ENCODE assay signal across 25 cellular contexts in the genomic region with DNA sequence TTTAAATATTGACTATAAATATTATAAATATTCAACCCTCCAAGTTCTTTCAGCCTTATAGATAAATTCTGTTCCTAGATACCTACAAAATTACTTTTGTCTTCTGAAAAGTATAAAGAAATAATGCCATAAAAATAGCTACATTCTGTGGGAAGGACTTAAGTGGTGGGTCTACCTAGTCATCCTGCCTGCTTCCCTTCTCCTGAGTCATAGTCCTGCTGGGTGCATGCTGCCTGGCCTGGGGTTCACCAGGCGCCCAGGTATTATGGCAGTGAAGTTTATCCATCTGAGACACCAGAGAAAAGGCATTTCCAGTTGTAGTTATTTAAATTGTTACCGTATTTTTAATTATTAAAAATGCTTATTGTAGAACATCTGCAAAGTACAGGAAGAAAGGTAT.
"Had no signal": no experiment of that assay in that cellular context is flagged by ENCODE, and none has a peak within 500 bp of the region (broad histone marks: within the 10 kb centered on the region; RNA-seq: fewer than 3 reads in every experiment).

No MANE protein-coding gene starts in this region.

- ATAC-seq: activated CD8-positive, alpha-beta memory T cell treated with anti-CD3 and anti-CD28 coated beads, Interleukin-2, amount 10 ng/mL, durations not matched to agents 7 days and 5 days; activated CD8-positive, alpha-beta T cell treated with anti-CD3 and anti-CD28 coated beads, Interleukin-2, amount 10 ng/mL, durations not matched to agents 7 days and 5 days; activated naive CD8-positive, alpha-beta T cell treated with anti-CD3 and anti-CD28 coated beads, Interleukin-2, amount 50 U/mL, for 24 hours; esophagus mucosa; left lung; lower lobe of right lung; mucosa of descending colon; natural killer cell treated with Interleukin-12 subunit alpha and Interleukin-12 subunit beta and Interleukin-15 and Interleukin-18, amount 100 ng/mL, for 72 hours; right lobe of liver; stimulated activated memory B cell treated with anti-CD40 and anti-IgM and Interleukin-4, amounts not matched to agents 10 μg/mL and 1 μg/mL and 100 μg/mL, for 72 hours; stimulated activated naive CD8-positive, alpha-beta T cell treated with anti-CD3 and anti-CD28 coated beads, Interleukin-15, amount 100 ng/mL, for 72 hours; WTC11 had no signal

- DNase-seq: activated CD4-positive, alpha-beta T cell treated with anti-CD3 and anti-CD28 coated beads, Interleukin-2, amount 50 U/mL, for 1 hour; activated CD8-positive, alpha-beta memory T cell treated with anti-CD3 and anti-CD28 coated beads, Interleukin-2, amount 10 ng/mL, durations not matched to agents 7 days and 5 days; activated CD8-positive, alpha-beta T cell treated with anti-CD3 and anti-CD28 coated beads, Interleukin-2, amount 10 ng/mL, durations not matched to agents 7 days and 5 days; activated naive CD8-positive, alpha-beta T cell treated with anti-CD3 and anti-CD28 coated beads, Interleukin-2, amount 50 U/mL, for 24 hours; activated T-cell treated with anti-CD3 and anti-CD28 coated beads, Interleukin-2, amount 50 U/mL, for 48 hours; amygdala; central memory CD4-positive, alpha-beta T cell; foreskin melanocyte; kidney glomerular epithelial cell; left lung; lower lobe of right lung; mucosa of descending colon; right lobe of liver; small intestine; stimulated activated CD4-positive, alpha-beta T cell treated with anti-CD3 and anti-CD28 coated beads, Interleukin-1b, Interleukin-23, amount 100 ng/mL, for 48 hours; stimulated activated CD4-positive, alpha-beta T cell treated with anti-CD3 and anti-CD28 coated beads, Interleukin-4, amount 100 ng/mL, for 4 hours; stimulated activated CD8-positive, alpha-beta memory T cell treated with anti-CD3 and anti-CD28 coated beads, Interleukin-4, amount 100 ng/mL, for 48 hours; stimulated activated naive CD8-positive, alpha-beta T cell treated with anti-CD3 and anti-CD28 coated beads, Interleukin-15, amount 100 ng/mL, for 72 hours; substantia nigra; T-helper 2 cell; upper lobe of left lung had no signal
